In the genomic region with DNA sequence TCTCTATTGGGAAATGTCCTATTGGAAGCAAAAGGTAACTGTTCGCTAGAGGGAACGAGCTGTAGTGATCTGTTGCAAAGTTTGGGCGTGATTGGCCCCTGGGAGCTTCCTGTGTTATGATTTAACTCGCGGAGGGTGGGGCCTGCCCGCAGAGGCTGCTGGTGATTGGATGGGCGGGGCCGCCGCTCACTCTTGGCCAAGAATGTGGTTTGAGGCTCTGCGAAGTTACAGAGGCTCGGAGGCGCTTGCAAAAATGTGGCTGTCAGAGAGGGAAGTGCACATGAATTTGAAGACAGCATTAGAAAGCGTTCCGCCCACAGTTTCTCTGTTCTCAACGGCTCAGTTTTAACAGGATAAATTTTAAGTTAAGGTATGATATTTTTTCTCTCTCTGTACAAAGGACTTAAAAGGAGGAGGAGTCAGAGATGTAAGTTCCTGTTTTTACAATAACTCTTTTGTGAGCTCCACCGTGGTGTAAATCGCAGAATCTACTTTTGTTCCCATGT, we compare ENCODE assay signal across 7 cellular contexts. TPM values are rescaled to one million over a fixed set of nuclear protein-coding genes. Genes with fewer than 3 reads are reported as not detected.
DNase-seq lines count a peak whose midpoint lies in the region; ATAC-seq, FAIRE-seq and TF ChIP-seq lines count a peak whose summit lies in the region.

No MANE protein-coding gene starts in this region.

- H3K4me1 Mint-ChIP-seq in WTC11, result peaks cover 15% of the 10 kb centered on the region

- peak; percentile 69 for DNase-seq in GM18507 (ENCODE audit: extremely low spot score, insufficient read length, low read depth)
- DNase-seq in NCI-H2107 treated with DMSO at 0.1 percent for 48 hours (lab: John Stamatoyannopoulos, UW; ENCODE audit: unreplicated experiment), result peak; percentile 78
- DNase-seq in WTC11 (ENCODE audit: low spot score), result peak; percentile 96
- peak; percentile 97 for DNase-seq in central memory CD4-positive, alpha-beta T cell
- DNase-seq in iris pigment epithelial cell (ENCODE audit: low read depth), result peak; percentile 98
- DNase-seq in stimulated activated CD4-positive, alpha-beta T cell treated with anti-CD3 and anti-CD28 coated beads, Interleukin-12 subunit alpha, Interleukin-12 subunit beta, amount 100 ng/mL, for 24 hours (ENCODE audit: low read depth in 2 of 2), result peak; percentile 87 to 95

- H3K9me3 Mint-ChIP-seq in WTC11, result no peaks in the 10 kb centered on the region

- POLR2A ChIA-PET in WTC11 (lab: Charles Lee), result interaction anchor here (1.0 kb wide), 2 partner anchors 11 to 80 kb away, joined by 3 read pairs; partner anchors contain the start of gene RAB14

- CTCF ChIA-PET in WTC11 (lab: Charles Lee), result interaction anchor here (0.6 to 2.1 kb wide), 16 partner anchors 10 to 391 kb away, joined by 3 to 11 read pairs (median 5); no protein-coding TSS in a partner anchor

- FAIRE-seq in GM18507 (lab: Jason Lieb, UNC), result peak; percentile 98

- H3K27me3 Mint-ChIP-seq in WTC11 (ENCODE audit: low read depth), result no peaks in the 10 kb centered on the region

- H3K4me3 Mint-ChIP-seq in WTC11, result peak overlapping the region; percentile 74

- no peaks in the 10 kb centered on the region for H3K36me3 Mint-ChIP-seq in WTC11

- no peak for TF ChIP-seq CTCF in WTC11 (IDR thresholded peaks at IDR 0.05)

- ATAC-seq in HG02938 (IDR thresholded peaks at IDR 0.05; ENCODE audit: unreplicated experiment) (peak; percentile 97), WTC11 (peak; percentile 100)

- peak overlapping the region; percentile 39; the same call in 1 of the 2 replicates for H3K27ac Mint-ChIP-seq in WTC11

TF ChIP-seq in WTC11, 78 proteins besides CTCF, POLR2A, EP300 and RAD21:
- TF ChIP-seq SP1 (CRISPR knock-in tag; conservative IDR thresholded peaks at IDR 0.05) (peak; percentile 46; the same call in 1 of the 2 replicates), GABPB1 (CRISPR knock-in tag; IDR thresholded peaks at IDR 0.05) (no peak), FOXK1 (CRISPR knock-in tag; IDR thresholded peaks at IDR 0.05) (no peak), MAX (CRISPR knock-in tag; IDR thresholded peaks at IDR 0.05) (peak; percentile 68), E2F1 (CRISPR knock-in tag; IDR thresholded peaks at IDR 0.05) (no peak), PRDM15 (CRISPR knock-in tag; IDR thresholded peaks at IDR 0.05) (no peak), MXD4 (CRISPR knock-in tag; IDR thresholded peaks at IDR 0.05; ENCODE audit: borderline replicate concordance) (no peak), MYBL2 (CRISPR knock-in tag; IDR thresholded peaks at IDR 0.05) (no peak; the same call in 1 of the 2 replicates), AR (CRISPR knock-in tag; IDR thresholded peaks at IDR 0.05) (no peak), NFATC4 (CRISPR knock-in tag; IDR thresholded peaks at IDR 0.05) (no peak), ZNF263 (CRISPR knock-in tag; IDR thresholded peaks at IDR 0.05; ENCODE audit: low read depth) (no peak), TEAD1 (CRISPR knock-in tag; IDR thresholded peaks at IDR 0.05) (0 out of 2 replicates have a peak, but pooled peaks have one; percentile 36), NFYB (CRISPR knock-in tag; conservative IDR thresholded peaks at IDR 0.05; ENCODE audit: low read depth) (peak; percentile 67), FOXJ3 (CRISPR knock-in tag; IDR thresholded peaks at IDR 0.05; ENCODE audit: borderline replicate concordance) (no peak)
- TF ChIP-seq, protein P1, sequence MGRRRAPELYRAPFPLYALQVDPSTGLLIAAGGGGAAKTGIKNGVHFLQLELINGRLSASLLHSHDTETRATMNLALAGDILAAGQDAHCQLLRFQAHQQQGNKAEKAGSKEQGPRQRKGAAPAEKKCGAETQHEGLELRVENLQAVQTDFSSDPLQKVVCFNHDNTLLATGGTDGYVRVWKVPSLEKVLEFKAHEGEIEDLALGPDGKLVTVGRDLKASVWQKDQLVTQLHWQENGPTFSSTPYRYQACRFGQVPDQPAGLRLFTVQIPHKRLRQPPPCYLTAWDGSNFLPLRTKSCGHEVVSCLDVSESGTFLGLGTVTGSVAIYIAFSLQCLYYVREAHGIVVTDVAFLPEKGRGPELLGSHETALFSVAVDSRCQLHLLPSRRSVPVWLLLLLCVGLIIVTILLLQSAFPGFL (CRISPR knock-in tag; IDR thresholded peaks at IDR 0.05; ENCODE audit: borderline replicate concordance), result no peak

RNA-seq across cellular contexts. Expression of gene CNTRL, which starts 46.9 kb away (rescaled TPM):
- total RNA-seq in WTC11 (2021), result 13.2 to 14.2 TPM (median 13.3 TPM) in 3 replicates

Comparison
In these comparisons a context has a peak if more than half of its experiments do, and no peak if none do; other contexts are left out.
1. Peak in every context shown above with its lines: DNase-seq and ATAC-seq.